Comparison of ENCODE assay signal across 1 cellular context in genomic region chr10:72834183-72834825, GRCh38.
TF ChIP-seq lines count a peak whose summit lies in the region.

No MANE protein-coding gene starts in this region.

TF ChIP-seq in GM23338, 12 proteins besides CTCF, POLR2A, EP300 and RAD21 (continued from another document):
- TF ChIP-seq ZNF462 (CRISPR knock-in tag; IDR thresholded peaks at IDR 0.05) (no peak), ZNF331 (CRISPR knock-in tag; IDR thresholded peaks at IDR 0.05; ENCODE audit: low read depth) (no peak), POLR2AphosphoS5 (IDR thresholded peaks at IDR 0.05; ENCODE audit: low read depth) (no peak)
